ENCODE assay signal across 23 cellular contexts in genomic region chr2:148764820-148765219, GRCh38.
A peak's percentile ranks its signal among the peaks of the same experiment; 100 is the strongest.
DNase-seq lines count a peak whose midpoint lies in the region; ATAC-seq, FAIRE-seq and TF ChIP-seq lines count a peak whose summit lies in the region.
"Had no signal": no experiment of that assay in that cellular context is flagged by ENCODE, and none has a peak within 500 bp of the region (broad histone marks: within the 10 kb centered on the region; RNA-seq: fewer than 3 reads in every experiment).

No MANE protein-coding gene starts in this region.

- no peak overlapping the region for H3K27ac ChIP-seq in CD4-positive, alpha-beta T cell (ENCODE audit: low read depth, low read length)

- peak; percentile 78 for ATAC-seq in CD4-positive, alpha-beta T cell (ENCODE audit: poor library complexity)
- no peak for ATAC-seq in HG03280 (IDR thresholded peaks at IDR 0.05; ENCODE audit: unreplicated experiment)
- ATAC-seq in activated CD8-positive, alpha-beta memory T cell treated with anti-CD3 and anti-CD28 coated beads, Interleukin-2, amount 10 ng/mL, durations not matched to agents 7 days and 5 days = no peak
- ATAC-seq: GM12878, GM23338, PC-3 had no signal

- intact Hi-C loops in CD4-positive, alpha-beta T cell (cut with DNase I, micrococcal nuclease) = loop anchor here (5.0 to 10.0 kb wide), 3 partner anchors 118 to 830 kb away; partner anchors contain the start of gene EPC2 (in 1 of the 2)

- H3K36me3 Mint-ChIP-seq in activated CD4-positive, alpha-beta T cell treated with anti-CD3 and anti-CD28 coated beads, Interleukin-2, amount 10 ng/mL, durations not matched to agents 7 days and 5 days (ENCODE audit: low read depth) = peaks cover 28% of the 10 kb centered on the region
- H3K36me3 Mint-ChIP-seq in CD4-positive, alpha-beta T cell (ENCODE audit: low read depth) = peaks cover 73% of the 10 kb centered on the region
- H3K36me3 Mint-ChIP-seq in activated CD8-positive, alpha-beta memory T cell treated with anti-CD3 and anti-CD28 coated beads, Interleukin-2, amount 10 ng/mL, durations not matched to agents 7 days and 5 days = peaks cover 11% of the 10 kb centered on the region

- H3K9me3 Mint-ChIP-seq in activated CD4-positive, alpha-beta T cell treated with anti-CD3 and anti-CD28 coated beads, Interleukin-2, amount 10 ng/mL, durations not matched to agents 7 days and 5 days = no peaks in the 10 kb centered on the region
- no peaks in the 10 kb centered on the region for H3K9me3 Mint-ChIP-seq in CD4-positive, alpha-beta T cell
- H3K9me3 Mint-ChIP-seq in activated CD8-positive, alpha-beta memory T cell treated with anti-CD3 and anti-CD28 coated beads, Interleukin-2, amount 10 ng/mL, durations not matched to agents 7 days and 5 days (ENCODE audit: low read depth) = no peaks in the 10 kb centered on the region
- H3K9me3 Mint-ChIP-seq: GM23338, HFFc6 had no signal

- H3K36me3 ChIP-seq in H7 (replicated peaks; ENCODE audit: control insufficient read depth, insufficient read depth, low read length) = no peaks in the 10 kb centered on the region; the same call in 1 of the 2 replicates

- POLR2A ChIA-PET in activated CD4-positive, alpha-beta T cell treated with anti-CD3 and anti-CD28 coated beads, Interleukin-2, amount 10 ng/mL, durations not matched to agents 7 days and 5 days (lab: Charles Lee) = no interaction called here
- POLR2A ChIA-PET in CD4-positive, alpha-beta T cell (lab: Charles Lee) = interaction anchor here (0.8 kb wide), 2 partner anchors 18 to 119 kb away, joined by 3 to 4 read pairs; no protein-coding TSS in a partner anchor

- CTCF ChIA-PET in activated CD4-positive, alpha-beta T cell treated with anti-CD3 and anti-CD28 coated beads, Interleukin-2, amount 10 ng/mL, durations not matched to agents 7 days and 5 days (lab: Charles Lee) = no interaction called here
- CTCF ChIA-PET in CD4-positive, alpha-beta T cell (lab: Charles Lee) = interaction anchor here (1.4 kb wide), 1 partner anchor 13 kb away, joined by 3 read pairs; no protein-coding TSS in a partner anchor
- CTCF ChIA-PET in activated CD8-positive, alpha-beta memory T cell treated with anti-CD3 and anti-CD28 coated beads, Interleukin-2, amount 10 ng/mL, durations not matched to agents 7 days and 5 days (lab: Charles Lee) = no interaction called here

- H3K4me3 Mint-ChIP-seq in activated CD4-positive, alpha-beta T cell treated with anti-CD3 and anti-CD28 coated beads, Interleukin-2, amount 10 ng/mL, durations not matched to agents 7 days and 5 days = no peak overlapping the region
- peak overlapping the region; percentile 27 for H3K4me3 Mint-ChIP-seq in CD4-positive, alpha-beta T cell
- H3K4me3 Mint-ChIP-seq in activated CD8-positive, alpha-beta memory T cell treated with anti-CD3 and anti-CD28 coated beads, Interleukin-2, amount 10 ng/mL, durations not matched to agents 7 days and 5 days = no peak overlapping the region
- H3K4me3 Mint-ChIP-seq: GM23338, HFFc6 had no signal

- H3K27ac Mint-ChIP-seq in activated CD4-positive, alpha-beta T cell treated with anti-CD3 and anti-CD28 coated beads, Interleukin-2, amount 10 ng/mL, durations not matched to agents 7 days and 5 days = no peak overlapping the region
- peak overlapping the region; percentile 7 for H3K27ac Mint-ChIP-seq in CD4-positive, alpha-beta T cell
- no peak overlapping the region for H3K27ac Mint-ChIP-seq in activated CD8-positive, alpha-beta memory T cell treated with anti-CD3 and anti-CD28 coated beads, Interleukin-2, amount 10 ng/mL, durations not matched to agents 7 days and 5 days
- H3K27ac Mint-ChIP-seq: GM23338, HFFc6 had no signal

- DNase-seq in activated CD4-positive, alpha-beta T cell treated with anti-CD3 and anti-CD28 coated beads, Interleukin-2, amount 10 ng/mL, durations not matched to agents 7 days and 5 days = peak; percentile 17
- no peak for DNase-seq in activated CD4-positive, alpha-beta T cell treated with anti-CD3 and anti-CD28 coated beads, Interleukin-2, amount 50 U/mL, for 48 hours
- no peak for DNase-seq in CD4-positive, alpha-beta T cell
- peak; percentile 33 for DNase-seq in OCI-M1 (lab: John Stamatoyannopoulos, UW)
- no peak for DNase-seq in H7
- DNase-seq in activated CD8-positive, alpha-beta memory T cell treated with anti-CD3 and anti-CD28 coated beads, Interleukin-2, amount 10 ng/mL, durations not matched to agents 7 days and 5 days = no peak
- DNase-seq: Caco-2, EL, GDM1, HFFc6, Karpas-422, MV-4-11, NCI-H1105, NCI-H1436 treated with DMSO at 0.1 percent for 48 hours, NCI-H187 treated with DMSO at 0.1 percent for 48 hours, NCI-H774, PC-3 had no signal

- no peaks in the 10 kb centered on the region for H3K27me3 ChIP-seq in CD4-positive, alpha-beta T cell (ENCODE audit: control insufficient read depth, insufficient read depth, low read length)
- H3K27me3 ChIP-seq in H7 (ENCODE audit: control insufficient read depth, insufficient read depth, low read length) = no peaks in the 10 kb centered on the region

- no peak for TF ChIP-seq CTCF in CD4-positive, alpha-beta T cell (IDR thresholded peaks at IDR 0.05)

- FAIRE-seq in endometrium (lab: Jason Lieb, UNC) = peak; percentile 18
- FAIRE-seq: GM12878 had no signal

- H3K4me1 Mint-ChIP-seq in activated CD4-positive, alpha-beta T cell treated with anti-CD3 and anti-CD28 coated beads, Interleukin-2, amount 10 ng/mL, durations not matched to agents 7 days and 5 days = peaks cover 9% of the 10 kb centered on the region
- H3K4me1 Mint-ChIP-seq in CD4-positive, alpha-beta T cell (ENCODE audit: low read depth) = peaks cover 52% of the 10 kb centered on the region
- H3K4me1 Mint-ChIP-seq in activated CD8-positive, alpha-beta memory T cell treated with anti-CD3 and anti-CD28 coated beads, Interleukin-2, amount 10 ng/mL, durations not matched to agents 7 days and 5 days = no peaks in the 10 kb centered on the region
- H3K4me1 Mint-ChIP-seq: GM23338 had no signal

- H3K27me3 Mint-ChIP-seq in activated CD4-positive, alpha-beta T cell treated with anti-CD3 and anti-CD28 coated beads, Interleukin-2, amount 10 ng/mL, durations not matched to agents 7 days and 5 days = no peaks in the 10 kb centered on the region
- no peaks in the 10 kb centered on the region for H3K27me3 Mint-ChIP-seq in CD4-positive, alpha-beta T cell
- H3K27me3 Mint-ChIP-seq in activated CD8-positive, alpha-beta memory T cell treated with anti-CD3 and anti-CD28 coated beads, Interleukin-2, amount 10 ng/mL, durations not matched to agents 7 days and 5 days = no peaks in the 10 kb centered on the region

- H3K9me3 ChIP-seq in CD4-positive, alpha-beta T cell (ENCODE audit: control insufficient read depth, low read length) = no peaks in the 10 kb centered on the region
- H3K9me3 ChIP-seq: Caco-2, HAP-1, SK-N-SH had no signal

- H3K4me3 ChIP-seq in H7 (ENCODE audit: insufficient read depth, low read depth, low read length) = no peak overlapping the region
- H3K4me3 ChIP-seq: GM12878, GM23338, HAP-1 had no signal

Comparison
In these comparisons a context has a peak if more than half of its experiments do, and no peak if none do; other contexts are left out.
1. DNase-seq: peak in activated CD4-positive, alpha-beta T cell treated with anti-CD3 and anti-CD28 coated beads, Interleukin-2, amount 10 ng/mL, durations not matched to agents 7 days and 5 days (single experiment) and OCI-M1 (single experiment); none in activated CD4-positive, alpha-beta T cell treated with anti-CD3 and anti-CD28 coated beads, Interleukin-2, amount 50 U/mL, for 48 hours (0 of 2), CD4-positive, alpha-beta T cell (0 of 10), H7 (single experiment) and activated CD8-positive, alpha-beta memory T cell treated with anti-CD3 and anti-CD28 coated beads, Interleukin-2, amount 10 ng/mL, durations not matched to agents 7 days and 5 days (single experiment).